In the genomic region with DNA sequence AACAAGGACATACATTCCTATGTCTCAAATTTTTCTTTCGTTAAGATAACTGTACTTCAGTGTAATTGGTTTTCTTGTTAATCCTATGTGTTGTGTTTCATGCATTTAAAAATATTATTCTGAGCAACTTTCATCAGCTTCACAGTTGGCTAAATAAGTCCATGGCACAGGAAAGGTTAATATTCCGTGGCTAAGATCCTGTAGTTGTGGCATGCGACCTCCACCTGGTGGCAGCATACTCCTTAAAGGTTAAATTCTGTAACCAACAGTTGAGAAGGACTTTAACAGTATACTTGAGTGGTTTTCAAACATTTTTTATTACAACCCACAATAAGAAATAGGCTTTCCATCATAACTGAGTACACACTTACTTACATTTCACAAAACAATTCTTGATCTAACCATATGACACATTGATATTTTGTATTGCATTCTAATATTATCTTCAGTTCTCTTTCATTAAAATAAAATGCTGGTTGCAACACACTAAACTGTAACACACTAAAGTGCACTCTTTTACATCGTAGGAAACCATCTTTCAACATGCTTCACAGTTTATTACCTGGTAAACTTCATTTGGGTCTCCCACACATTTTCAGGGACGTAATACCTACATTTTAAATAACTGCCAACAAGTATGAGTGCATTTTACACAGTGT, we compare ENCODE assay signal across 8 cellular contexts.
DNase-seq lines count a peak whose midpoint lies in the region; ATAC-seq, FAIRE-seq and TF ChIP-seq lines count a peak whose summit lies in the region.

No MANE protein-coding gene starts in this region.

- peak; percentile 76 to 85 for TF ChIP-seq CTCF in Caco-2 (IDR thresholded peaks at IDR 0.05; ENCODE audit: insufficient read depth in 1 of 2, low read depth in 1 of 2, low read length in 1 of 2, severe bottlenecking in 1 of 2, unreplicated experiment in 1 of 2)
- peak; percentile 84 for TF ChIP-seq CTCF in brain microvascular endothelial cell (IDR thresholded peaks at IDR 0.05; ENCODE audit: low read depth, low read length, missing control alignments)

- intact Hi-C loops in Caco-2 (cut with micrococcal nuclease; ENCODE audit: unreplicated experiment), result loop anchor here (1.0 to 10.0 kb wide), 8 partner anchors 83 to 991 kb away; no protein-coding TSS in a partner anchor

- peak; percentile 81 for FAIRE-seq in RCC 7860 (lab: Jason Lieb, UNC)

- H3K27ac Mint-ChIP-seq in Caco-2 (ENCODE audit: unreplicated experiment), result no peak overlapping the region

- H3K4me3 ChIP-seq in Caco-2 (ENCODE audit: low read depth, low read length) (no peak overlapping the region), brain microvascular endothelial cell (ENCODE audit: low read depth, low read length) (no peak overlapping the region)

- ATAC-seq in GM19351 (IDR thresholded peaks at IDR 0.05; ENCODE audit: unreplicated experiment), result peak; percentile 55

- POLR2A ChIA-PET in Caco-2 (lab: Charles Lee), result interaction anchor here (0.5 kb wide), 1 partner anchor 399 kb away, joined by 4 read pairs; no protein-coding TSS in a partner anchor

- peaks cover 31% of the 10 kb centered on the region for H3K4me1 ChIP-seq in Caco-2

- BruUV-seq in Caco-2 (replicated peaks; lab: Mats Ljungman, UMichigan), result no TSS peak

- no peaks in the 10 kb centered on the region for H3K9me3 ChIP-seq in Caco-2

- peak; percentile 74 to 76 for DNase-seq in Caco-2
- peak; percentile 57 for DNase-seq in KG1 (lab: John Stamatoyannopoulos, UW)
- DNase-seq in RCC 7860 (ENCODE audit: low spot score), result peak; percentile 57
- peak; percentile 86 for DNase-seq in brain microvascular endothelial cell
- peak; percentile 76 for DNase-seq in islet precursor cell
- DNase-seq in stimulated activated CD4-positive, alpha-beta T cell treated with anti-CD3 and anti-CD28 coated beads, Interleukin-4, amount 100 ng/mL, for 24 hours, result peak; percentile 50
- no peak for DNase-seq in cerebellar nuclear complex (lab: John Stamatoyannopoulos, UW)

- CTCF ChIA-PET in Caco-2 (lab: Charles Lee), result interaction anchor here (0.6 to 0.8 kb wide), 2 partner anchors 12 to 118 kb away, joined by 3 read pairs; no protein-coding TSS in a partner anchor

- H3K27me3 Mint-ChIP-seq in Caco-2 (ENCODE audit: insufficient read depth, unreplicated experiment), result no peaks in the 10 kb centered on the region

- H3K27ac ChIP-seq in brain microvascular endothelial cell, result no peak overlapping the region

- H3K36me3 Mint-ChIP-seq in Caco-2 (ENCODE audit: insufficient read depth, unreplicated experiment), result peaks cover 11% of the 10 kb centered on the region

- H3K27me3 ChIP-seq in Caco-2 (replicated peaks; ENCODE audit: control insufficient read depth, insufficient read depth, low read length) (no peaks in the 10 kb centered on the region), brain microvascular endothelial cell (replicated peaks) (no peaks in the 10 kb centered on the region)

- in situ Hi-C loops in brain microvascular endothelial cell (cut with HindIII; ENCODE audit: low pct_ligation_motif_present, low sequenced_read_pairs), result no loop called here

- peaks cover 50% of the 10 kb centered on the region for H3K4me1 Mint-ChIP-seq in Caco-2 (ENCODE audit: low read depth, unreplicated experiment)

- H3K4me3 Mint-ChIP-seq in Caco-2 (ENCODE audit: unreplicated experiment), result no peak overlapping the region

- H3K36me3 ChIP-seq in Caco-2 (ENCODE audit: control insufficient read depth, insufficient read depth, low read length) (no peaks in the 10 kb centered on the region; the same call in 1 of the 2 replicates), brain microvascular endothelial cell (replicated peaks) (no peaks in the 10 kb centered on the region)

- no peaks in the 10 kb centered on the region for H3K9me3 Mint-ChIP-seq in Caco-2 (ENCODE audit: unreplicated experiment)

Comparison
In these comparisons a context has a peak if more than half of its experiments do, and no peak if none do; other contexts are left out.
1. DNase-seq: peak in Caco-2 (2 of 2), KG1 (single experiment), RCC 7860 (single experiment), brain microvascular endothelial cell (single experiment), islet precursor cell (single experiment) and stimulated activated CD4-positive, alpha-beta T cell treated with anti-CD3 and anti-CD28 coated beads, Interleukin-4, amount 100 ng/mL, for 24 hours (single experiment); none in cerebellar nuclear complex (0 of 2).